ENCODE assay signal across 8 cellular contexts in the genomic region with DNA sequence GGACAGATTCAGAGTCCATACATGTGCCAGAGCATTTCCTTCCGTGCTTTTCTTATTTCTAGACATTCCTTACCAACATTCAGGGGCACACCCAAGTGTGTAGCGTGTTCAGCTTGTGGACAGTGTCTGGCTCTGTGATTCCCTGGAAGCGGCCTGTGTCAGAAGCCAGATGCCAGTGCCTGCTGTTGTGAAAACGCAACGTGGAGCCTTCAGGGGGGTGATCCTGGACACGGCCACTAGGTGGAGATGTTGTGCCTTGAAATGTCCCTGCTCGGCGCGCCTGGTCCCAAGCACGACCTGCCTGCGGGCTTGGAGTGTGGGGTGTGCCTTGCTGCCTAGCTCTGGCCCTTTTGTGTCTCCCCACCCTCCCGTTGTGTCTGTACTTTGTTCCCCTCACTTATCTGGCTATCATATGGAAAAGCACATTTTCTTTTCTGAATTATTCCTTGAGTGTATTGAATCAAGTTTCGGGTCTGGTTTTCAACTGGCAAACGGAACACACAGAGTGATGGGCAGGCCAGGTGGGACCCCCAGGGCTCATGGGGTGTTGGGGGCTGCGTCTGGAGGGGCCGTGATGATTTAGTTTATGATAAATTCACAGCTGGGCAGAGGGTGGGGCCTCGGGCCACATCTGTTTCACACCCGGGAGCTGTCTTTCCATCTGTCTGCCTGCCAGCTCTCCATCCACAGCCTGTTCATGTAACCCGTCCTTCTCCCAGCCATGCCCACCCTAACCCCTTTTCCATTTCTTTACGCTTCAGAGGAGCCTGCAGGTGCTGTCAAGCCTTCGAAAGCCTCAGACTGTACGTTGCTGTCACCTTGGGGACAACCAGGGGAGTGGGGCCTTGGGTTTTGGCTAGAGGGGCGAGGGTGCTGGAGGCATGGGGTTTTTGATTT.
DNase-seq lines count a peak whose midpoint lies in the region; ATAC-seq and TF ChIP-seq lines count a peak whose summit lies in the region.

No MANE protein-coding gene starts in this region.

- H2AFZ ChIP-seq in SK-N-SH (ENCODE audit: low read depth): no peak overlapping the region

- no peaks in the 10 kb centered on the region for H3K79me2 ChIP-seq in SK-N-SH (ENCODE audit: insufficient read depth)

- ATAC-seq in Right ventricle myocardium superior (ENCODE audit: poor library complexity) (peak; percentile 70), HG02852 (IDR thresholded peaks at IDR 0.05; ENCODE audit: unreplicated experiment) (no peak), HG03108 (IDR thresholded peaks at IDR 0.05; ENCODE audit: unreplicated experiment) (no peak)

- H3K4me2 ChIP-seq in SK-N-SH: no peak overlapping the region

- intact Hi-C loops in Right ventricle myocardium superior (cut with DNase I) (loop anchor here (2.0 to 5.0 kb wide), 2 partner anchors 373 to 600 kb away; no protein-coding TSS in a partner anchor), prostate gland (cut with DNase I) (loop anchor here (2.0 to 5.0 kb wide), 4 partner anchors 253 to 1198 kb away; no protein-coding TSS in a partner anchor)

- H3K36me3 ChIP-seq in SK-N-SH (replicated peaks in 1 of 2; ENCODE audit: control insufficient read depth in 1 of 2, insufficient read depth in 2 of 2, low read length in 1 of 2): no peaks in the 10 kb centered on the region
- H3K36me3 ChIP-seq in prostate gland: no peaks in the 10 kb centered on the region

- H4K20me1 ChIP-seq in SK-N-SH (ENCODE audit: insufficient read depth): no peaks in the 10 kb centered on the region

- H3K4me1 ChIP-seq in SK-N-SH (ENCODE audit: control insufficient read depth in 1 of 2, insufficient read depth in 2 of 2, low read depth in 1 of 2, low read length in 1 of 2) (no peaks in the 10 kb centered on the region; a peak in 1 of 4 replicates), prostate gland (replicated peaks) (no peaks in the 10 kb centered on the region)

- TF ChIP-seq CTCF in SK-N-SH (IDR thresholded peaks at IDR 0.05) (peak; percentile 76), prostate gland (IDR thresholded peaks at IDR 0.05) (peak in 3 of 4 experiments; percentile 67 to 83 (median 77))

- peak; percentile 81 for TF ChIP-seq RAD21 in SK-N-SH (IDR thresholded peaks at IDR 0.05; ENCODE audit: low read length)

- 60% methylated on average over 14 of the region's 23 CpGs for WGBS in SK-N-SH (ENCODE audit: low lambda C conversion rate)
- 67% methylated on average over 23 of the region's 23 CpGs for WGBS in prostate gland

- CTCF ChIA-PET in SK-N-SH (lab: Yijun Ruan, JAX): interaction anchor here (0.5 to 6.3 kb wide), 34 partner anchors 10 to 1223 kb away, joined by 3 to 70 read pairs (median 4); a partner anchor contains a TSS

- H3K9me3 ChIP-seq in SK-N-SH: no peaks in the 10 kb centered on the region
- no peaks in the 10 kb centered on the region for H3K9me3 ChIP-seq in prostate gland

- no peak for TF ChIP-seq POLR2A in prostate gland (IDR thresholded peaks at IDR 0.05)

- no peaks in the 10 kb centered on the region for H3F3A ChIP-seq in SK-N-SH (replicated peaks; ENCODE audit: insufficient read depth)

- POLR2A ChIA-PET in SK-N-SH (lab: Yijun Ruan, JAX): no interaction called here

- H3K27ac ChIP-seq in SK-N-SH (ENCODE audit: low read depth in 2 of 2, low read length in 1 of 2) (no peak overlapping the region), prostate gland (no peak overlapping the region)

- DNase-seq in Daoy (ENCODE audit: low read depth): peak; percentile 68
- peak in 58 of 76 experiments; percentile 1 to 68 (median 38) for DNase-seq in HUDEP-2 (lab: John Stamatoyannopoulos, UW; ENCODE audit: unreplicated experiment in 76 of 76)
- DNase-seq in SK-N-SH: peak; percentile 90
- DNase-seq in activated naive CD4-positive, alpha-beta T cell treated with anti-CD3 and anti-CD28 coated beads, Interleukin-2, amount 50 U/mL, for 16 hours: peak; percentile 66
- peak; percentile 80 for DNase-seq in Right ventricle myocardium superior
- peak; percentile 54 for DNase-seq in prostate gland (ENCODE audit: low spot score)

- no peaks in the 10 kb centered on the region for H3K9me2 ChIP-seq in SK-N-SH

- H3K4me3 ChIP-seq in SK-N-SH (ENCODE audit: low read depth in 2 of 2, low read length in 1 of 2) (no peak overlapping the region), prostate gland (no peak overlapping the region)

- H3K27me3 ChIP-seq in SK-N-SH (ENCODE audit: insufficient read depth) (no peaks in the 10 kb centered on the region; the same call in 1 of the 2 replicates), prostate gland (replicated peaks; ENCODE audit: insufficient read depth) (no peaks in the 10 kb centered on the region)

- H3K9ac ChIP-seq in SK-N-SH: no peak overlapping the region

- TF ChIP-seq EP300 in SK-N-SH (IDR thresholded peaks at IDR 0.05; ENCODE audit: borderline replicate concordance in 1 of 2, low read depth in 1 of 2, low read length in 1 of 2): no peak

TF ChIP-seq in SK-N-SH, 30 proteins besides CTCF, POLR2A, EP300 and RAD21:
- TF ChIP-seq RCOR1 (IDR thresholded peaks at IDR 0.05; ENCODE audit: low read length): peak; percentile 13; the same call in 1 of the 2 replicates
- peak; percentile 62; the same call in 1 of the 2 replicates for TF ChIP-seq SMC3 (IDR thresholded peaks at IDR 0.05; ENCODE audit: low read depth, low read length)
- TF ChIP-seq MEF2A (IDR thresholded peaks at IDR 0.05; ENCODE audit: borderline replicate concordance, low read depth): no peak
- TF ChIP-seq FOSL2 (IDR thresholded peaks at IDR 0.05; ENCODE audit: borderline replicate concordance, low read depth): no peak
TF ChIP-seq in SK-N-SH: peak in this region for 2.

Comparison
In these comparisons a context has a peak if more than half of its experiments do, and no peak if none do; other contexts are left out.
1. DNase-seq: peak in every context shown above with its lines; median percentile 90 in SK-N-SH; 80 in Right ventricle myocardium superior; 68 in Daoy; 66 in activated naive CD4-positive, alpha-beta T cell treated with anti-CD3 and anti-CD28 coated beads, Interleukin-2, amount 50 U/mL, for 16 hours; 54 in prostate gland; 38 in HUDEP-2.